Comparison of ENCODE assay signal across 1 cellular context in genomic region chr7:43781726-43782607, GRCh38.
TF ChIP-seq lines count a peak whose summit lies in the region.

No MANE protein-coding gene starts in this region.

TF ChIP-seq in HepG2, 621 proteins besides CTCF, POLR2A, EP300 and RAD21 (continued from another document):
- TF ChIP-seq PAXIP1 (CRISPR knock-in tag; conservative IDR thresholded peaks at IDR 0.05): peak; percentile 91
- TF ChIP-seq ZNF598 (CRISPR knock-in tag; IDR thresholded peaks at IDR 0.05; ENCODE audit: borderline replicate concordance): 0 out of 2 replicates have a peak, but pooled peaks have one; percentile 23
- TF ChIP-seq FOXO1 (CRISPR knock-in tag; IDR thresholded peaks at IDR 0.05): peak; percentile 34; the same call in 1 of the 2 replicates
- peak; percentile 82 for TF ChIP-seq TCF7 (IDR thresholded peaks at IDR 0.05; ENCODE audit: low read depth)
- peak; percentile 90 for TF ChIP-seq ETV5 (CRISPR knock-in tag; IDR thresholded peaks at IDR 0.05; ENCODE audit: borderline replicate concordance)
- peak; percentile 56; the same call in 1 of the 2 replicates for TF ChIP-seq ZNF124 (CRISPR knock-in tag; IDR thresholded peaks at IDR 0.05)
- peak; percentile 60; the same call in 1 of the 2 replicates for TF ChIP-seq AHDC1 (CRISPR knock-in tag; IDR thresholded peaks at IDR 0.05; ENCODE audit: borderline replicate concordance)
- peak; percentile 41 for TF ChIP-seq ZEB1 (IDR thresholded peaks at IDR 0.05; ENCODE audit: insufficient replicate concordance, low read depth)
- TF ChIP-seq SOX13 (IDR thresholded peaks at IDR 0.05): peak; percentile 33; the same call in 1 of the 2 replicates
- peak in 1 of 2 experiments; percentile 60; a peak in 2 of 4 replicates for TF ChIP-seq SOX13 (CRISPR knock-in tag; conservative IDR thresholded peaks at IDR 0.05 in 1 of 2, IDR thresholded peaks at IDR 0.05 in 1 of 2)
- TF ChIP-seq ZFX (CRISPR knock-in tag; IDR thresholded peaks at IDR 0.05; ENCODE audit: low read depth): 0 out of 2 replicates have a peak, but pooled peaks have one; percentile 38
- peak; percentile 24; the same call in 1 of the 2 replicates for TF ChIP-seq GMEB1 (CRISPR knock-in tag; IDR thresholded peaks at IDR 0.05; ENCODE audit: borderline replicate concordance)
- TF ChIP-seq ELF3 (CRISPR knock-in tag; IDR thresholded peaks at IDR 0.05): peak; percentile 30; the same call in 1 of the 2 replicates
- TF ChIP-seq XRCC5 (optimal IDR thresholded peaks at IDR 0.05; ENCODE audit: low read length): peak; percentile 64
- TF ChIP-seq RXRA (CRISPR knock-in tag; IDR thresholded peaks at IDR 0.05): peak; percentile 35; the same call in 1 of the 2 replicates
- TF ChIP-seq FOXA1 (IDR thresholded peaks at IDR 0.05): no peak
- TF ChIP-seq FOXA1 (CRISPR knock-in tag; IDR thresholded peaks at IDR 0.05): peak; percentile 58
- peak; percentile 63 for TF ChIP-seq TFE3 (CRISPR knock-in tag; IDR thresholded peaks at IDR 0.05)
- peak; percentile 67; the same call in 1 of the 2 replicates for TF ChIP-seq ZBTB33 (CRISPR knock-in tag; IDR thresholded peaks at IDR 0.05)
- TF ChIP-seq SMC3 (IDR thresholded peaks at IDR 0.05; ENCODE audit: low read length): 0 out of 2 replicates have a peak, but pooled peaks have one; percentile 26
- peak; percentile 37; the same call in 1 of the 2 replicates for TF ChIP-seq POGZ (CRISPR knock-in tag; IDR thresholded peaks at IDR 0.05)
- peak; percentile 79 for TF ChIP-seq HDAC1 (CRISPR knock-in tag; IDR thresholded peaks at IDR 0.05)
- TF ChIP-seq ZBTB20 (CRISPR knock-in tag; IDR thresholded peaks at IDR 0.05; ENCODE audit: borderline replicate concordance, low read depth): peak; percentile 79; the same call in 1 of the 2 replicates
- peak; percentile 73 for TF ChIP-seq HOXA3 (CRISPR knock-in tag; IDR thresholded peaks at IDR 0.05)
- TF ChIP-seq HMGXB4 (CRISPR knock-in tag; IDR thresholded peaks at IDR 0.05; ENCODE audit: borderline replicate concordance in 1 of 2, low read depth in 1 of 2): peak in 1 of 2 experiments; percentile 61; a peak in 1 of 4 replicates
- TF ChIP-seq EEA1 (CRISPR knock-in tag; IDR thresholded peaks at IDR 0.05; ENCODE audit: borderline replicate concordance): no peak
- TF ChIP-seq ZNF629 (CRISPR knock-in tag; conservative IDR thresholded peaks at IDR 0.05): peak; percentile 38; the same call in 1 of the 2 replicates
- no peak for TF ChIP-seq SOX6 (IDR thresholded peaks at IDR 0.05)
- TF ChIP-seq SOX6 (CRISPR knock-in tag; IDR thresholded peaks at IDR 0.05): peak; percentile 62; the same call in 1 of the 2 replicates
- TF ChIP-seq YEATS2 (CRISPR knock-in tag; IDR thresholded peaks at IDR 0.05; ENCODE audit: borderline replicate concordance): peak; percentile 64; the same call in 1 of the 2 replicates
- TF ChIP-seq BORCS8-MEF2B (CRISPR knock-in tag; IDR thresholded peaks at IDR 0.05): peak; percentile 50; the same call in 1 of the 2 replicates
